Comparison of ENCODE assay signal across 8 cellular contexts in genomic region chr10:31926765-31927596, GRCh38. TPM values are rescaled to one million over a fixed set of nuclear protein-coding genes. Genes with fewer than 3 reads are reported as not detected.
DNase-seq lines count a peak whose midpoint lies in the region; ATAC-seq and TF ChIP-seq lines count a peak whose summit lies in the region.

No MANE protein-coding gene starts in this region.

- H3K4me3 ChIP-seq in epithelial cell of proximal tubule (ENCODE audit: low read depth, low read length): peak overlapping the region; percentile 94

- TF ChIP-seq CTCF in RWPE1 (conservative IDR thresholded peaks at IDR 0.05; ENCODE audit: low read depth) (no peak), epithelial cell of proximal tubule (conservative IDR thresholded peaks at IDR 0.05; ENCODE audit: low read depth, low read length) (no peak)

- POLR2A ChIA-PET in RWPE1 (lab: Yijun Ruan, JAX; ENCODE audit: low non-redundant PET): no interaction called here

- CTCF ChIA-PET in RWPE1 (lab: Yijun Ruan, JAX): interaction anchor here (0.6 to 1.2 kb wide), 4 partner anchors 31 to 134 kb away, joined by 3 to 5 read pairs (median 4); no protein-coding TSS in a partner anchor

- no peak for ATAC-seq in HG03565 (IDR thresholded peaks at IDR 0.05; ENCODE audit: unreplicated experiment)

- DNase-seq in DMS 273 (lab: John Stamatoyannopoulos, UW; ENCODE audit: unreplicated experiment) (peak; percentile 21), DMS 273 treated with DMSO at 0.1 percent for 48 hours (lab: John Stamatoyannopoulos, UW) (no peak), RWPE1 (ENCODE audit: low spot score) (no peak), epithelial cell of proximal tubule (ENCODE audit: low read depth) (no peak), pons (ENCODE audit: low spot score) (peak; percentile 45), NCI-H2107 (lab: John Stamatoyannopoulos, UW) (no peak)
- DNase-seq in stimulated activated CD4-positive, alpha-beta T cell treated with anti-CD3 and anti-CD28 coated beads, Interleukin-2, amount 100 ng/mL, for 48 hours: no peak

- peak overlapping the region; percentile 89; the same call in 1 of the 2 replicates for H3K27ac ChIP-seq in RWPE1

RNA-seq across cellular contexts. Expression of gene ARHGAP12, which starts 1.6 kb away (rescaled TPM):
- 13.7 and 16.2 TPM in 2 replicates for total RNA-seq in epithelial cell of proximal tubule

Comparison
In these comparisons a context has a peak if more than half of its experiments do, and no peak if none do; other contexts are left out.
1. DNase-seq: peak in DMS 273 (single experiment) and pons (single experiment); none in DMS 273 treated with DMSO at 0.1 percent for 48 hours (single experiment), RWPE1 (single experiment), epithelial cell of proximal tubule (single experiment), NCI-H2107 (single experiment) and stimulated activated CD4-positive, alpha-beta T cell treated with anti-CD3 and anti-CD28 coated beads, Interleukin-2, amount 100 ng/mL, for 48 hours (0 of 2).